In the genomic region with DNA sequence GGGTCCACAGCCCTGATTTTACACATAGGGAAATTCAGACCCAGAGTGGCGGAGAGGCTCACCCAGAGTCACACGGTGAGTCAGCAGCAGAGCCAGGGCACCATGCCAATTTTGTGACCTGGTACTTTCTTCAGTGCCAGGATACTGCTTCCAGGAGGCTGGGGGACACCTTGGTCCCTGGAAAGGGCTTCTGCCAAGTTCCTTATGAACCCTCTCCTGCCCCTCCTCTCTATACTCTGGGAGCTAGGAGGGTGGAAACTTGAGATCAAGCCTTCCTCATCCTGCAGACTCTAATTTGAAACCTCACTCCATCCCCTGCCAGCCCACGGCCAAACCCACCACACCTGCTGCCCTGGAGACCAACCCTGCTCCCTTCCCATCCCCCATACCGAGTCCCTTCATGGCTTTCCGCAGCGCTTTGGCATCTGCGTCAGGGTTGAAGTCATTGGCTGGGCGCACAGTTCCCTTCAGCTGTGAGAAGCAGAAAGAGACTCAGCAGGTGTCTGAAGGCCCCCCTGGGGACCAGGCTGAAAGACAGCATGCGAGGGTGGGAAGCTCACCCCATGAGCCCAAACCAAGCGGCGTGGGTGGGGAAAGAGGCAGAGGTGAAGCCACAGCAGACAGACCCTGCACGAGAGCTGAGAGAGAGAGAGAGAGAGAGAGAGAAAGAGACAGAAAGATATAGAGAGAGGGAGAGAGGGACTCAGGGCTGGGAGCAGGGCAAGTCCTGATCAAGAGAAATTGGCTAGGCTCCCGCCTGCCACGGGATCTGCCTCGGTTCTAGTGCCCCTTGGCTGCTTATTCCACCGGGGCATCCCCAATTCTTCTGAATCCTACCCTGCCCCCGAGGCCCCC, we compare ENCODE assay signal across 9 cellular contexts. TPM values are rescaled to one million over a fixed set of nuclear protein-coding genes. Genes with fewer than 3 reads are reported as not detected.
A peak's percentile ranks its signal among the peaks of the same experiment; 100 is the strongest.
DNase-seq lines count a peak whose midpoint lies in the region; ATAC-seq and TF ChIP-seq lines count a peak whose summit lies in the region.
"Had no signal": no experiment of that assay in that cellular context is flagged by ENCODE, and none has a peak within 500 bp of the region (broad histone marks: within the 10 kb centered on the region; RNA-seq: fewer than 3 reads in every experiment).

No MANE protein-coding gene starts in this region.

- H3K27ac ChIP-seq in effector memory CD4-positive, alpha-beta T cell (ENCODE audit: insufficient read depth, low read length, poor library complexity, severe bottlenecking): peak overlapping the region; percentile 42
- H3K27ac ChIP-seq: epithelial cell of prostate had no signal

- H3K36me3 ChIP-seq in BE2C: peaks cover 11% of the 10 kb centered on the region
- peaks cover 92% of the 10 kb centered on the region for H3K36me3 ChIP-seq in effector memory CD4-positive, alpha-beta T cell (ENCODE audit: control insufficient read depth, insufficient read depth, low read length)

- no peaks in the 10 kb centered on the region for H3K4me1 ChIP-seq in BE2C
- H3K4me1 ChIP-seq in effector memory CD4-positive, alpha-beta T cell (ENCODE audit: control insufficient read depth, insufficient read depth, low read length, poor library complexity, severe bottlenecking): peaks cover 11% of the 10 kb centered on the region

- DNase-seq in BE2C (peak; percentile 45), RKO (ENCODE audit: low spot score) (peak; percentile 39), HEK293T (ENCODE audit: extremely low spot score) (no peak), omental fat pad (ENCODE audit: low spot score) (no peak)
- DNase-seq in effector memory CD4-positive, alpha-beta T cell: no peak
- peak; percentile 21 for DNase-seq in stimulated activated CD4-positive, alpha-beta T cell treated with anti-CD3 and anti-CD28 coated beads, Interleukin-2, amount 100 ng/mL, for 4 hours (ENCODE audit: low read depth)

- H3K4me3 ChIP-seq in BE2C (ENCODE audit: low read depth, low read length): no peak overlapping the region
- no peak overlapping the region for H3K4me3 ChIP-seq in effector memory CD4-positive, alpha-beta T cell (ENCODE audit: insufficient read depth, low read depth, low read length, poor library complexity, severe bottlenecking)

- no peaks in the 10 kb centered on the region for H3K27me3 ChIP-seq in BE2C
- no peaks in the 10 kb centered on the region for H3K27me3 ChIP-seq in effector memory CD4-positive, alpha-beta T cell (replicated peaks; ENCODE audit: control insufficient read depth, insufficient read depth, low read length, poor library complexity, severe bottlenecking)

- no peaks in the 10 kb centered on the region for H3K9me3 ChIP-seq in BE2C
- no peaks in the 10 kb centered on the region for H3K9me3 ChIP-seq in effector memory CD4-positive, alpha-beta T cell (ENCODE audit: control insufficient read depth, low read length)

- POLR2A ChIA-PET in HEK293T (lab: Yijun Ruan, JAX): interaction anchor here (1.1 kb wide), 1 partner anchor 34 kb away, joined by 4 read pairs; the partner anchor contains the start of gene ANXA6

- ATAC-seq in GM19023 (IDR thresholded peaks at IDR 0.05; ENCODE audit: unreplicated experiment) (peak; percentile 84), HG03045 (IDR thresholded peaks at IDR 0.05; ENCODE audit: unreplicated experiment) (peak; percentile 78), omental fat pad (ENCODE audit: low FRiP score) (no peak)

- no peak for TF ChIP-seq CTCF in BE2C (IDR thresholded peaks at IDR 0.05; ENCODE audit: low read depth, low read length)
- TF ChIP-seq CTCF in omental fat pad (IDR thresholded peaks at IDR 0.05): no peak

- CTCF ChIA-PET in HEK293T (lab: Yijun Ruan, JAX): no interaction called here

TF ChIP-seq in HEK293T, 16 proteins besides CTCF, POLR2A, EP300 and RAD21:
- TF ChIP-seq SUZ12 (IDR thresholded peaks at IDR 0.05) (no peak), ARNT (IDR thresholded peaks at IDR 0.05) (no peak), TARDBP (IDR thresholded peaks at IDR 0.05) (no peak), FOXA1 (IDR thresholded peaks at IDR 0.05) (no peak), LEF1 (IDR thresholded peaks at IDR 0.05; ENCODE audit: borderline replicate concordance) (no peak), NFRKB (IDR thresholded peaks at IDR 0.05) (no peak), ELF4 (IDR thresholded peaks at IDR 0.05) (no peak), ZNF384 (IDR thresholded peaks at IDR 0.05) (no peak), FOXK2 (IDR thresholded peaks at IDR 0.05) (no peak), CTBP1 (IDR thresholded peaks at IDR 0.05; ENCODE audit: borderline replicate concordance) (no peak), FOXM1 (IDR thresholded peaks at IDR 0.05; ENCODE audit: borderline replicate concordance) (no peak), L3MBTL2 (conservative IDR thresholded peaks at IDR 0.05) (no peak), SP1 (IDR thresholded peaks at IDR 0.05) (no peak)
- TF ChIP-seq, protein P1, sequence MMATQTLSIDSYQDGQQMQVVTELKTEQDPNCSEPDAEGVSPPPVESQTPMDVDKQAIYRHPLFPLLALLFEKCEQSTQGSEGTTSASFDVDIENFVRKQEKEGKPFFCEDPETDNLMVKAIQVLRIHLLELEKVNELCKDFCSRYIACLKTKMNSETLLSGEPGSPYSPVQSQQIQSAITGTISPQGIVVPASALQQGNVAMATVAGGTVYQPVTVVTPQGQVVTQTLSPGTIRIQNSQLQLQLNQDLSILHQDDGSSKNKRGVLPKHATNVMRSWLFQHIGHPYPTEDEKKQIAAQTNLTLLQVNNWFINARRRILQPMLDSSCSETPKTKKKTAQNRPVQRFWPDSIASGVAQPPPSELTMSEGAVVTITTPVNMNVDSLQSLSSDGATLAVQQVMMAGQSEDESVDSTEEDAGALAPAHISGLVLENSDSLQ (IDR thresholded peaks at IDR 0.05): no peak

RNA-seq across cellular contexts. Expression of gene ANXA6, which starts 33.5 kb away (rescaled TPM):
- polyA plus RNA-seq in BE2C (2012; ENCODE audit: insufficient read depth, insufficient read length, low read depth): 114 TPM
- total RNA-seq in omental fat pad: 100 to 1,000 TPM; 216 to 505 (median 379) TPM

RNA-seq across cellular contexts. Expression of gene TNIP1, which starts 43.3 kb away (rescaled TPM):
- 47.8 TPM for polyA plus RNA-seq in BE2C (2012; ENCODE audit: insufficient read depth, insufficient read length, low read depth)
- 100 to 1,000 TPM in 3 of 4 donors, 10 to 100 TPM in 1; 96.7 to 189 (median 149) TPM for total RNA-seq in omental fat pad

Comparison
In these comparisons a context has a peak if more than half of its experiments do, and no peak if none do; other contexts are left out.
1. DNase-seq: peak in BE2C (single experiment), RKO (single experiment) and stimulated activated CD4-positive, alpha-beta T cell treated with anti-CD3 and anti-CD28 coated beads, Interleukin-2, amount 100 ng/mL, for 4 hours (single experiment); none in effector memory CD4-positive, alpha-beta T cell (0 of 3), HEK293T (single experiment) and omental fat pad (single experiment).